ENCODE assay signal across 25 cellular contexts in the genomic region with DNA sequence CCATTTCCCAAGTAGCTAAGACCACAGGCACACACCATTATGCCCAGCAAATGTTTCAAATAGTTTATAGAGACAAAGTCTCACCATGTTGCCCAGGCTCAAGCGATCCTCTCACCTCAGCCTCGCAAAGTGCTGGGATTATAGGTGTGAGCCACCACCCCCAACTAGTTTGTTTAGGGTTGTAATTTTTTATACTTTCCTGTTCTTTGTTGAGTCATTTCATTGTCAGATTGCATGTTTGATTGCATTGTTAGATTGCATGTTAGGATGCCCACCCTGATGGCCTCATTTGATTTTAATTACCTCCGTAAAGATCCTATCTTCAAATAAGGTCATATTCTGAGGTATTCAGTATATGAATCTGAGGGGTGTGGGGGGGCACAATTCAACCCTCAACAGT.
DNase-seq lines count a peak whose midpoint lies in the region; ATAC-seq, FAIRE-seq and TF ChIP-seq lines count a peak whose summit lies in the region.
"Had no signal": no experiment of that assay in that cellular context is flagged by ENCODE, and none has a peak within 500 bp of the region (broad histone marks: within the 10 kb centered on the region; RNA-seq: fewer than 3 reads in every experiment).

No MANE protein-coding gene starts in this region.

- peak overlapping the region; percentile 99 for H2BK5ac ChIP-seq in IMR-90 (ENCODE audit: low read depth, low read length, poor library complexity, severe bottlenecking)

- peak overlapping the region; percentile 95 for H2BK15ac ChIP-seq in IMR-90 (ENCODE audit: low read depth, low read length)

- no peak for ATAC-seq in IMR-90 (ENCODE audit: low read depth)
- ATAC-seq: Panc1 had no signal

- WGBS in IMR-90 (ENCODE audit: extremely low coverage in 2 of 2, insufficient read length in 1 of 2), 2 experiments: no CpG with 5 or more reads among the region's 3 CpGs

- no peak overlapping the region for H2AK9ac ChIP-seq in IMR-90 (replicated peaks; ENCODE audit: low read depth, low read length, poor library complexity)

- H3K9me3 ChIP-seq in IMR-90 (ENCODE audit: control insufficient read depth, insufficient read depth, low read length): no peaks in the 10 kb centered on the region
- H3K9me3 ChIP-seq in endothelial cell of umbilical vein (replicated peaks; ENCODE audit: control insufficient read depth, insufficient read depth, low read length): no peaks in the 10 kb centered on the region
- H3K9me3 ChIP-seq: BLaER1, HAP-1 had no signal

- H3K9ac ChIP-seq in IMR-90 (ENCODE audit: low read depth, low read length): no peak overlapping the region
- no peak overlapping the region for H3K9ac ChIP-seq in endothelial cell of umbilical vein (replicated peaks; ENCODE audit: extremely low read depth, insufficient read depth, low read length)
- H3K9ac ChIP-seq: BLaER1 had no signal

- peak overlapping the region; percentile 73; the same call in 1 of the 2 replicates for H4K5ac ChIP-seq in IMR-90 (ENCODE audit: low read depth, low read length)

- H3K27ac Mint-ChIP-seq in osteocyte (ENCODE audit: unreplicated experiment): peak overlapping the region; percentile 23
- H3K27ac Mint-ChIP-seq in activated naive CD4-positive, alpha-beta T cell treated with anti-CD3 and anti-CD28 coated beads, Interleukin-2, amount 10 ng/mL, durations not matched to agents 7 days and 5 days: no peak overlapping the region
- H3K27ac Mint-ChIP-seq in activated naive CD4-positive, alpha-beta T cell treated with anti-CD3 and anti-CD28 coated beads for 36 hours: no peak overlapping the region
- H3K27ac Mint-ChIP-seq: CD4-positive, alpha-beta T cell had no signal

- H3K79me1 ChIP-seq in IMR-90 (ENCODE audit: low read depth in 1 of 2, low read length in 2 of 2): peaks cover 8 to 31% of the 10 kb centered on the region in 2 experiments; a peak in 3 of 4 replicates

- peak; percentile 65 for FAIRE-seq in endothelial cell of umbilical vein (lab: Jason Lieb, UNC)
- FAIRE-seq: D721Med, GM12891 had no signal

- peak overlapping the region; percentile 93 for H3K4ac ChIP-seq in IMR-90 (ENCODE audit: low read depth, low read length)

- H4K8ac ChIP-seq in IMR-90 (ENCODE audit: low read depth in 2 of 2, low read length in 2 of 2): peak overlapping the region; percentile 37 to 66; a peak in 3 of 4 replicates

- peak overlapping the region; percentile 80 for H3K14ac ChIP-seq in IMR-90 (replicated peaks; ENCODE audit: low read depth, low read length)

- H3K4me2 ChIP-seq in IMR-90 (ENCODE audit: low read depth, low read length) (no peak overlapping the region), endothelial cell of umbilical vein (ENCODE audit: insufficient read depth, low read length) (peak overlapping the region; percentile 21)
- H3K4me2 ChIP-seq: BLaER1 had no signal

- DNase-seq in ELR (ENCODE audit: low read depth) (peak; percentile 39), IMR-90 (no peak), endothelial cell of umbilical vein (ENCODE audit: low read depth, low spot score) (peak; percentile 31), osteocyte (ENCODE audit: extremely low spot score, unreplicated experiment) (peak; percentile 8), anterior cingulate cortex (lab: John Stamatoyannopoulos, UW) (no peak), activated gamma-delta T cell (lab: John Stamatoyannopoulos, UW) (no peak)
- DNase-seq in activated naive CD4-positive, alpha-beta T cell treated with anti-CD3 and anti-CD28 coated beads, Interleukin-2, amount 10 ng/mL, durations not matched to agents 7 days and 5 days: no peak
- no peak for DNase-seq in activated naive CD4-positive, alpha-beta T cell treated with anti-CD3 and anti-CD28 coated beads for 36 hours
- DNase-seq: CD4-positive, alpha-beta T cell; GDM1; KG1; NCI-H1048; NCI-H1417; NCI-H1694; NCI-H2029 treated with DMSO at 0.1 percent for 48 hours; NCI-H446 treated with DMSO at 0.1 percent for 48 hours; NCI-H526; NCI-H82; SHP77 treated with DMSO at 0.1 percent for 48 hours had no signal

- peak overlapping the region; percentile 88 for H2AK5ac ChIP-seq in IMR-90 (ENCODE audit: low read depth, low read length)

- no peaks in the 10 kb centered on the region for H3K9me3 Mint-ChIP-seq in osteocyte (ENCODE audit: unreplicated experiment)
- H3K9me3 Mint-ChIP-seq in activated naive CD4-positive, alpha-beta T cell treated with anti-CD3 and anti-CD28 coated beads, Interleukin-2, amount 10 ng/mL, durations not matched to agents 7 days and 5 days: no peaks in the 10 kb centered on the region
- H3K9me3 Mint-ChIP-seq in activated naive CD4-positive, alpha-beta T cell treated with anti-CD3 and anti-CD28 coated beads for 36 hours: no peaks in the 10 kb centered on the region
- H3K9me3 Mint-ChIP-seq: CD4-positive, alpha-beta T cell had no signal

- dilution Hi-C loops in IMR-90 (cut with HindIII; ENCODE audit: low sequenced_read_pairs, unreplicated experiment): no loop called here
- dilution Hi-C loops in endothelial cell of umbilical vein (cut with MboI; ENCODE audit: extremely low pct_ligation_motif_present, low sequenced_read_pairs): no loop called here

- no peaks in the 10 kb centered on the region for H3K79me2 ChIP-seq in endothelial cell of umbilical vein (ENCODE audit: control insufficient read depth, insufficient read depth, low read length)

- peak overlapping the region; percentile 77 for H3K27ac ChIP-seq in IMR-90 (ENCODE audit: insufficient read depth, low read length)
- H3K27ac ChIP-seq in endothelial cell of umbilical vein (ENCODE audit: insufficient read depth, low read depth, low read length): peak overlapping the region; percentile 55
- H3K27ac ChIP-seq: BLaER1, SK-N-MC had no signal

- H3K4me1 ChIP-seq in IMR-90 (ENCODE audit: control insufficient read depth, insufficient read depth, low read length): peaks cover 19% of the 10 kb centered on the region
- H3K4me1 ChIP-seq in endothelial cell of umbilical vein (ENCODE audit: control insufficient read depth, extremely low read depth, insufficient read depth, low read length): peaks cover 48% of the 10 kb centered on the region
- H3K4me1 ChIP-seq: BLaER1, HAP-1 had no signal

- in situ Hi-C loops in IMR-90 (cut with MboI; ENCODE audit: low sequenced_read_pairs): no loop called here

- H2BK20ac ChIP-seq in IMR-90 (ENCODE audit: low read depth, low read length): peak overlapping the region; percentile 85

- H3K36me3 Mint-ChIP-seq in osteocyte (ENCODE audit: unreplicated experiment): no peaks in the 10 kb centered on the region
- no peaks in the 10 kb centered on the region for H3K36me3 Mint-ChIP-seq in activated naive CD4-positive, alpha-beta T cell treated with anti-CD3 and anti-CD28 coated beads, Interleukin-2, amount 10 ng/mL, durations not matched to agents 7 days and 5 days
- no peaks in the 10 kb centered on the region for H3K36me3 Mint-ChIP-seq in activated naive CD4-positive, alpha-beta T cell treated with anti-CD3 and anti-CD28 coated beads for 36 hours (ENCODE audit: low read depth)

- TF ChIP-seq CTCF in IMR-90 (conservative IDR thresholded peaks at IDR 0.05; ENCODE audit: low read depth, low read length): no peak
- TF ChIP-seq CTCF in endothelial cell of umbilical vein (IDR thresholded peaks at IDR 0.05; ENCODE audit: extremely low read depth in 1 of 2, insufficient read depth in 1 of 2, low read depth in 1 of 2, low read length in 2 of 2): no peak
- no peak for TF ChIP-seq CTCF in osteocyte (IDR thresholded peaks at IDR 0.05)

- no peak for TF ChIP-seq POLR2A in IMR-90 (IDR thresholded peaks at IDR 0.05; ENCODE audit: low read depth, low read length)
- no peak for TF ChIP-seq POLR2A in endothelial cell of umbilical vein (IDR thresholded peaks at IDR 0.05; ENCODE audit: low read depth, low read length)

- peak overlapping the region; percentile 98 for H2BK120ac ChIP-seq in IMR-90 (ENCODE audit: low read depth, low read length)

- no peaks in the 10 kb centered on the region for H3K27me3 Mint-ChIP-seq in osteocyte (ENCODE audit: unreplicated experiment)
- peaks cover 13% of the 10 kb centered on the region for H3K27me3 Mint-ChIP-seq in activated naive CD4-positive, alpha-beta T cell treated with anti-CD3 and anti-CD28 coated beads, Interleukin-2, amount 10 ng/mL, durations not matched to agents 7 days and 5 days
- peaks cover 13% of the 10 kb centered on the region for H3K27me3 Mint-ChIP-seq in activated naive CD4-positive, alpha-beta T cell treated with anti-CD3 and anti-CD28 coated beads for 36 hours (ENCODE audit: low read depth)

- H3K23ac ChIP-seq in IMR-90 (ENCODE audit: low read depth, low read length): peak overlapping the region; percentile 54; the same call in 1 of the 2 replicates

- BruUV-seq in IMR-90 (replicated peaks; lab: Mats Ljungman, UMichigan): no TSS peak
- no TSS peak for BruUV-seq in endothelial cell of umbilical vein (replicated peaks; lab: Mats Ljungman, UMichigan)

- H3K4me3 Mint-ChIP-seq in osteocyte (ENCODE audit: unreplicated experiment): no peak overlapping the region
- H3K4me3 Mint-ChIP-seq in activated naive CD4-positive, alpha-beta T cell treated with anti-CD3 and anti-CD28 coated beads, Interleukin-2, amount 10 ng/mL, durations not matched to agents 7 days and 5 days: no peak overlapping the region
- no peak overlapping the region for H3K4me3 Mint-ChIP-seq in activated naive CD4-positive, alpha-beta T cell treated with anti-CD3 and anti-CD28 coated beads for 36 hours
- H3K4me3 Mint-ChIP-seq: CD4-positive, alpha-beta T cell had no signal

- no peaks in the 10 kb centered on the region for H3K27me3 ChIP-seq in IMR-90 (ENCODE audit: control insufficient read depth, insufficient read depth, low read length)
- H3K27me3 ChIP-seq in endothelial cell of umbilical vein (ENCODE audit: control insufficient read depth in 2 of 2, insufficient read depth in 2 of 2, low read length in 2 of 2): no peaks in the 10 kb centered on the region
- H3K27me3 ChIP-seq: BLaER1 had no signal

- peak overlapping the region; percentile 60 for H4K91ac ChIP-seq in IMR-90 (ENCODE audit: insufficient read depth, low read depth, low read length)

- H4K20me1 ChIP-seq in IMR-90 (ENCODE audit: insufficient read depth, low read length) (no peaks in the 10 kb centered on the region), endothelial cell of umbilical vein (replicated peaks; ENCODE audit: control insufficient read depth, extremely low read depth, insufficient read depth, low read length) (no peaks in the 10 kb centered on the region)
- H4K20me1 ChIP-seq: BLaER1 had no signal

- POLR2A ChIA-PET in IMR-90 (lab: Charles Lee; ENCODE audit: unreplicated experiment): no interaction called here
- POLR2A ChIA-PET in endothelial cell of umbilical vein (lab: Charles Lee): no interaction called here

- TF ChIP-seq RAD21 in IMR-90 (IDR thresholded peaks at IDR 0.05; ENCODE audit: low read length): no peak

- intact Hi-C loops in IMR-90 (cut with micrococcal nuclease) (no loop called here), endothelial cell of umbilical vein (cut with micrococcal nuclease) (loop anchor here (2.0 to 5.0 kb wide), 2 partner anchors 92 to 195 kb away; no protein-coding TSS in a partner anchor)
- intact Hi-C loops in activated naive CD4-positive, alpha-beta T cell treated with anti-CD3 and anti-CD28 coated beads for 36 hours (cut with micrococcal nuclease): no loop called here

- peaks cover 55% of the 10 kb centered on the region for H3K4me1 Mint-ChIP-seq in osteocyte (ENCODE audit: unreplicated experiment)
- no peaks in the 10 kb centered on the region for H3K4me1 Mint-ChIP-seq in activated naive CD4-positive, alpha-beta T cell treated with anti-CD3 and anti-CD28 coated beads, Interleukin-2, amount 10 ng/mL, durations not matched to agents 7 days and 5 days
- H3K4me1 Mint-ChIP-seq in activated naive CD4-positive, alpha-beta T cell treated with anti-CD3 and anti-CD28 coated beads for 36 hours (ENCODE audit: low read depth): no peaks in the 10 kb centered on the region

- H3K36me3 ChIP-seq in IMR-90 (ENCODE audit: control insufficient read depth, insufficient read depth, low read length): no peaks in the 10 kb centered on the region
- H3K36me3 ChIP-seq in endothelial cell of umbilical vein (ENCODE audit: control insufficient read depth in 2 of 2, extremely low read depth in 1 of 2, insufficient read depth in 2 of 2, low read length in 2 of 2): no peaks in the 10 kb centered on the region
- H3K36me3 ChIP-seq: BLaER1, HAP-1 had no signal

- H3K4me3 ChIP-seq in IMR-90 (ENCODE audit: insufficient read depth, low read depth, low read length) (no peak overlapping the region), endothelial cell of umbilical vein (replicated peaks in 1 of 3; ENCODE audit: insufficient read depth in 1 of 3, low read depth in 1 of 3, low read length in 3 of 3) (no peak overlapping the region)
- H3K4me3 ChIP-seq: BLaER1, HAP-1, SK-N-MC had no signal

- H3K9me1 ChIP-seq in IMR-90 (ENCODE audit: insufficient read depth, low read length): peaks cover 10% of the 10 kb centered on the region; the same call in 1 of the 2 replicates
- no peaks in the 10 kb centered on the region for H3K9me1 ChIP-seq in endothelial cell of umbilical vein (replicated peaks; ENCODE audit: control insufficient read depth, extremely low read depth, insufficient read depth, low read length)

- CTCF ChIA-PET in IMR-90 (lab: Yijun Ruan, JAX): interaction anchor here (1.0 kb wide), 1 partner anchor 29 kb away, joined by 3 read pairs; no protein-coding TSS in a partner anchor
- CTCF ChIA-PET in endothelial cell of umbilical vein (lab: Charles Lee): interaction anchor here (1.9 kb wide), 1 partner anchor 77 kb away, joined by 4 read pairs; no protein-coding TSS in a partner anchor
- CTCF ChIA-PET in activated naive CD4-positive, alpha-beta T cell treated with anti-CD3 and anti-CD28 coated beads, Interleukin-2, amount 10 ng/mL, durations not matched to agents 7 days and 5 days (lab: Charles Lee): no interaction called here
- CTCF ChIA-PET in activated naive CD4-positive, alpha-beta T cell treated with anti-CD3 and anti-CD28 coated beads for 36 hours (lab: Charles Lee): no interaction called here

- H3K18ac ChIP-seq in IMR-90 (ENCODE audit: low read depth, low read length): peak overlapping the region; percentile 90

- no peak overlapping the region for H2AFZ ChIP-seq in IMR-90 (replicated peaks; ENCODE audit: low read length, poor library complexity)
- H2AFZ ChIP-seq in endothelial cell of umbilical vein (ENCODE audit: low read depth, low read length): no peak overlapping the region

- H3K56ac ChIP-seq in IMR-90 (ENCODE audit: extremely low read depth, insufficient read depth, low read length): no peak overlapping the region

Comparison
In these comparisons a context has a peak if more than half of its experiments do, and no peak if none do; other contexts are left out.
1. DNase-seq: peak in ELR (single experiment), endothelial cell of umbilical vein (single experiment) and osteocyte (single experiment); none in IMR-90 (single experiment), activated naive CD4-positive, alpha-beta T cell treated with anti-CD3 and anti-CD28 coated beads, Interleukin-2, amount 10 ng/mL, durations not matched to agents 7 days and 5 days (single experiment), anterior cingulate cortex (0 of 58), activated gamma-delta T cell (single experiment) and activated naive CD4-positive, alpha-beta T cell treated with anti-CD3 and anti-CD28 coated beads for 36 hours (single experiment).
2. CTCF ChIA-PET loops: an anchor here in IMR-90 (1.0 kb wide) and endothelial cell of umbilical vein (1.9 kb wide); none called in activated naive CD4-positive, alpha-beta T cell treated with anti-CD3 and anti-CD28 coated beads, Interleukin-2, amount 10 ng/mL, durations not matched to agents 7 days and 5 days and activated naive CD4-positive, alpha-beta T cell treated with anti-CD3 and anti-CD28 coated beads for 36 hours.